ENCODE assay signal across 7 cellular contexts in genomic region chr1:173245892-173246291, GRCh38.
"Had no signal": no experiment of that assay in that cellular context is flagged by ENCODE, and none has a peak within 500 bp of the region (broad histone marks: within the 10 kb centered on the region; RNA-seq: fewer than 3 reads in every experiment).

No MANE protein-coding gene starts in this region.

- H3K4me2 ChIP-seq: GM23338, KMS-11 had no signal

- FAIRE-seq: H1, H54, HTR-8/SVneo had no signal

- ATAC-seq: GM23338 had no signal

- H3K27ac ChIP-seq: KMS-11 had no signal

- H3K9ac ChIP-seq: KMS-11 had no signal

- H2AFZ ChIP-seq: GM23338 had no signal

- DNase-seq: H9, KBM-7 had no signal

- H3K4me3 ChIP-seq: GM23338 had no signal
